ENCODE assay signal across 24 cellular contexts in the genomic region with DNA sequence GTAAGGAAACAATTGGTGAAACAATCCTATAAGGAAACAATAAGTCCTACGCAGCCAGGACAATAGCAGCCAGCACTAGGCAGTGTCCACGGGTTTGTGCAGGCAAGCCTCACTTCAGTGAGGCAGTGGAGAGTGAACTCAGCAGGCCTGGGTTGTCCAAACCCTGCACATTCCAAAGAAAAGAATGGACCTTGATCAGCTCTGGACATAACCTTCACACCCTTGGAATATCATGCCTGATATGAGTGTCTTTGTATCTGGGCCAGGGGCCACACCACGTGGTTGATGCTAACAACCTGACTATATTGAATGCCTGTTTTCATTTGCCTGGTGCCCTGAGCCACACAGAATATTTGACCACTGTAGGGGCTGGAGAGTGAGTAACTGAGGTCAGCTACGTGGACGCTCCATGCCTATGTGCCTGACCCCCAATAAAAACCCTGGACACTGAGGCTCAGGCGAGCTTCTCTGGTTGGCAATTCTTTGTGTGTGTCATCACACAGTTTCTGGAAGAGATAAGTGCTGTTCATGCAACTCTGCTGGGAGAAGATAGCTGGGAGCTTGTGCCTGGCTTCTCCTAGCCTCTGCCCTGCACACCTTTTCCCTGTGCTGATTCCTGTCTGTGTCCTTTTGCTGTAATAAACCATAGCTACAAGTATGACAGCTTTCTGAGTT.
"Had no signal": no experiment of that assay in that cellular context is flagged by ENCODE, and none has a peak within 500 bp of the region (broad histone marks: within the 10 kb centered on the region; RNA-seq: fewer than 3 reads in every experiment).

No MANE protein-coding gene starts in this region.

- H3K27ac ChIP-seq: brain microvascular endothelial cell, gastroesophageal sphincter, pancreas, prostate gland, sigmoid colon, testis, transverse colon had no signal

- H3K36me3 ChIP-seq: brain microvascular endothelial cell, gastroesophageal sphincter, pancreas, prostate gland, sigmoid colon, transverse colon had no signal

- FAIRE-seq: astrocyte, keratinocyte, pancreas, small intestine had no signal

- H3K4me3 Mint-ChIP-seq: activated CD4-positive, alpha-beta T cell treated with anti-CD3 and anti-CD28 coated beads, Interleukin-2, amount 10 ng/mL, durations not matched to agents 7 days and 5 days; activated naive CD8-positive, alpha-beta T cell treated with anti-CD3 and anti-CD28 coated beads, Interleukin-2, amount 10 ng/mL, durations not matched to agents 7 days and 5 days; activated T-cell treated with anti-CD3 and anti-CD28 coated beads, Interleukin-2, amount 50 U/mL, for 72 hours; naive thymus-derived CD4-positive, alpha-beta T cell; stimulated activated naive B cell treated with anti-CD40 and anti-IgM and Interleukin-4, amounts not matched to agents 10 μg/mL and 1 μg/mL and 100 μg/mL, for 72 hours had no signal

- H3K4me1 ChIP-seq: pancreas, prostate gland had no signal

- H3K9me3 ChIP-seq: pancreas, prostate gland, testis had no signal

- ATAC-seq: activated T-cell treated with anti-CD3 and anti-CD28 coated beads, Interleukin-2, amount 50 U/mL, for 72 hours; effector memory CD8-positive, alpha-beta T cell; gastroesophageal sphincter; left cardiac atrium; naive thymus-derived CD4-positive, alpha-beta T cell; pancreas; stimulated activated naive B cell treated with anti-CD40 and anti-IgM and Interleukin-4, amounts not matched to agents 10 μg/mL and 1 μg/mL and 100 μg/mL, for 72 hours had no signal

- H3K4me3 ChIP-seq: gastroesophageal sphincter, pancreas, prostate gland, sigmoid colon, testis, transverse colon had no signal

- H3K9me3 Mint-ChIP-seq: effector memory CD8-positive, alpha-beta T cell had no signal

- DNase-seq: activated CD4-positive, alpha-beta T cell treated with anti-CD3 and anti-CD28 coated beads, Interleukin-2, amount 10 ng/mL, durations not matched to agents 7 days and 5 days; activated naive CD4-positive, alpha-beta T cell; activated naive CD8-positive, alpha-beta T cell treated with anti-CD3 and anti-CD28 coated beads, Interleukin-2, amount 10 ng/mL, durations not matched to agents 7 days and 5 days; activated T-cell treated with anti-CD3 and anti-CD28 coated beads, Interleukin-2, amount 50 U/mL, for 72 hours; amniotic stem cell; brain microvascular endothelial cell; cortex of kidney; effector memory CD8-positive, alpha-beta T cell; hippocampal formation; left cardiac atrium; midbrain; naive thymus-derived CD4-positive, alpha-beta T cell; nucleus accumbens; pancreas; retina; sigmoid colon; small intestine; stimulated activated naive B cell treated with anti-CD40 and anti-IgM and Interleukin-4, amounts not matched to agents 10 μg/mL and 1 μg/mL and 100 μg/mL, for 72 hours; testis; transverse colon had no signal

- H3K27me3 ChIP-seq: brain microvascular endothelial cell, gastroesophageal sphincter, pancreas, sigmoid colon, testis, transverse colon had no signal

- H3K27ac Mint-ChIP-seq: activated CD4-positive, alpha-beta T cell treated with anti-CD3 and anti-CD28 coated beads, Interleukin-2, amount 10 ng/mL, durations not matched to agents 7 days and 5 days; activated naive CD8-positive, alpha-beta T cell treated with anti-CD3 and anti-CD28 coated beads, Interleukin-2, amount 10 ng/mL, durations not matched to agents 7 days and 5 days; activated T-cell treated with anti-CD3 and anti-CD28 coated beads, Interleukin-2, amount 50 U/mL, for 72 hours; effector memory CD8-positive, alpha-beta T cell; naive thymus-derived CD4-positive, alpha-beta T cell; stimulated activated naive B cell treated with anti-CD40 and anti-IgM and Interleukin-4, amounts not matched to agents 10 μg/mL and 1 μg/mL and 100 μg/mL, for 72 hours had no signal

- H3K36me3 Mint-ChIP-seq: activated naive CD8-positive, alpha-beta T cell treated with anti-CD3 and anti-CD28 coated beads, Interleukin-2, amount 10 ng/mL, durations not matched to agents 7 days and 5 days had no signal
